2 cellular contexts compared by ENCODE assay signal in genomic region chr17:76002100-76002499, GRCh38.
TF ChIP-seq lines count a peak whose summit lies in the region.

No MANE protein-coding gene starts in this region.

TF ChIP-seq in SK-N-SH, 30 proteins besides CTCF, POLR2A, EP300 and RAD21 (continued from another document):
- TF ChIP-seq CHD2 (IDR thresholded peaks at IDR 0.05; ENCODE audit: low read length, partially characterized antibody), result no peak
- no peak for TF ChIP-seq SMC3 (IDR thresholded peaks at IDR 0.05; ENCODE audit: low read depth, low read length)
- no peak for TF ChIP-seq FOXM1 (IDR thresholded peaks at IDR 0.05; ENCODE audit: low read depth)
- TF ChIP-seq POLR2AphosphoS5 (IDR thresholded peaks at IDR 0.05; ENCODE audit: low read depth, low read length), result no peak
- no peak for TF ChIP-seq RCOR1 (IDR thresholded peaks at IDR 0.05; ENCODE audit: low read length)
- TF ChIP-seq NFIC (IDR thresholded peaks at IDR 0.05; ENCODE audit: borderline replicate concordance), result no peak

TF ChIP-seq in SK-N-SH treated with all-trans-retinoic acid at 6 μM for 48 hours, 23 proteins besides CTCF, POLR2A, EP300 and RAD21 (continued from another document):
- TF ChIP-seq, protein P1, sequence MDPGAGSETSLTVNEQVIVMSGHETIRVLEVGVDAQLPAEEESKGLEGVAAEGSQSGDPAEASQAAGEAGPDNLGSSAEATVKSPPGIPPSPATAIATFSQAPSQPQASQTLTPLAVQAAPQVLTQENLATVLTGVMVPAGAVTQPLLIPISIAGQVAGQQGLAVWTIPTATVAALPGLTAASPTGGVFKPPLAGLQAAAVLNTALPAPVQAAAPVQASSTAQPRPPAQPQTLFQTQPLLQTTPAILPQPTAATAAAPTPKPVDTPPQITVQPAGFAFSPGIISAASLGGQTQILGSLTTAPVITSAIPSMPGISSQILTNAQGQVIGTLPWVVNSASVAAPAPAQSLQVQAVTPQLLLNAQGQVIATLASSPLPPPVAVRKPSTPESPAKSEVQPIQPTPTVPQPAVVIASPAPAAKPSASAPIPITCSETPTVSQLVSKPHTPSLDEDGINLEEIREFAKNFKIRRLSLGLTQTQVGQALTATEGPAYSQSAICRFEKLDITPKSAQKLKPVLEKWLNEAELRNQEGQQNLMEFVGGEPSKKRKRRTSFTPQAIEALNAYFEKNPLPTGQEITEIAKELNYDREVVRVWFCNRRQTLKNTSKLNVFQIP (CRISPR knock-in tag; IDR thresholded peaks at IDR 0.05; ENCODE audit: borderline replicate concordance, low read depth), result no peak
- TF ChIP-seq CSDC2 (CRISPR knock-in tag; IDR thresholded peaks at IDR 0.05) (no peak), RARB (CRISPR knock-in tag; IDR thresholded peaks at IDR 0.05) (no peak), CSRNP3 (CRISPR knock-in tag; IDR thresholded peaks at IDR 0.05) (no peak), ISL1 (CRISPR knock-in tag; IDR thresholded peaks at IDR 0.05) (no peak), TCF4 (CRISPR knock-in tag; IDR thresholded peaks at IDR 0.05; ENCODE audit: borderline replicate concordance) (no peak), ZNF8 (CRISPR knock-in tag; IDR thresholded peaks at IDR 0.05) (no peak), ESRRG (CRISPR knock-in tag; IDR thresholded peaks at IDR 0.05) (no peak), TOX (CRISPR knock-in tag; IDR thresholded peaks at IDR 0.05; ENCODE audit: borderline replicate concordance) (no peak), ZNF565 (CRISPR knock-in tag; conservative IDR thresholded peaks at IDR 0.05; ENCODE audit: low read depth) (no peak)
- TF ChIP-seq, protein P2, sequence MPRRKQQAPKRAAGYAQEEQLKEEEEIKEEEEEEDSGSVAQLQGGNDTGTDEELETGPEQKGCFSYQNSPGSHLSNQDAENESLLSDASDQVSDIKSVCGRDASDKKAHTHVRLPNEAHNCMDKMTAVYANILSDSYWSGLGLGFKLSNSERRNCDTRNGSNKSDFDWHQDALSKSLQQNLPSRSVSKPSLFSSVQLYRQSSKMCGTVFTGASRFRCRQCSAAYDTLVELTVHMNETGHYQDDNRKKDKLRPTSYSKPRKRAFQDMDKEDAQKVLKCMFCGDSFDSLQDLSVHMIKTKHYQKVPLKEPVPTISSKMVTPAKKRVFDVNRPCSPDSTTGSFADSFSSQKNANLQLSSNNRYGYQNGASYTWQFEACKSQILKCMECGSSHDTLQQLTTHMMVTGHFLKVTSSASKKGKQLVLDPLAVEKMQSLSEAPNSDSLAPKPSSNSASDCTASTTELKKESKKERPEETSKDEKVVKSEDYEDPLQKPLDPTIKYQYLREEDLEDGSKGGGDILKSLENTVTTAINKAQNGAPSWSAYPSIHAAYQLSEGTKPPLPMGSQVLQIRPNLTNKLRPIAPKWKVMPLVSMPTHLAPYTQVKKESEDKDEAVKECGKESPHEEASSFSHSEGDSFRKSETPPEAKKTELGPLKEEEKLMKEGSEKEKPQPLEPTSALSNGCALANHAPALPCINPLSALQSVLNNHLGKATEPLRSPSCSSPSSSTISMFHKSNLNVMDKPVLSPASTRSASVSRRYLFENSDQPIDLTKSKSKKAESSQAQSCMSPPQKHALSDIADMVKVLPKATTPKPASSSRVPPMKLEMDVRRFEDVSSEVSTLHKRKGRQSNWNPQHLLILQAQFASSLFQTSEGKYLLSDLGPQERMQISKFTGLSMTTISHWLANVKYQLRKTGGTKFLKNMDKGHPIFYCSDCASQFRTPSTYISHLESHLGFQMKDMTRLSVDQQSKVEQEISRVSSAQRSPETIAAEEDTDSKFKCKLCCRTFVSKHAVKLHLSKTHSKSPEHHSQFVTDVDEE (CRISPR knock-in tag; IDR thresholded peaks at IDR 0.05), result no peak
- TF ChIP-seq, protein P3, sequence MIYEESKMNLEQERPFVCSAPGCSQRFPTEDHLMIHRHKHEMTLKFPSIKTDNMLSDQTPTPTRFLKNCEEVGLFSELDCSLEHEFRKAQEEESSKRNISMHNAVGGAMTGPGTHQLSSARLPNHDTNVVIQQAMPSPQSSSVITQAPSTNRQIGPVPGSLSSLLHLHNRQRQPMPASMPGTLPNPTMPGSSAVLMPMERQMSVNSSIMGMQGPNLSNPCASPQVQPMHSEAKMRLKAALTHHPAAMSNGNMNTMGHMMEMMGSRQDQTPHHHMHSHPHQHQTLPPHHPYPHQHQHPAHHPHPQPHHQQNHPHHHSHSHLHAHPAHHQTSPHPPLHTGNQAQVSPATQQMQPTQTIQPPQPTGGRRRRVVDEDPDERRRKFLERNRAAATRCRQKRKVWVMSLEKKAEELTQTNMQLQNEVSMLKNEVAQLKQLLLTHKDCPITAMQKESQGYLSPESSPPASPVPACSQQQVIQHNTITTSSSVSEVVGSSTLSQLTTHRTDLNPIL (CRISPR knock-in tag; IDR thresholded peaks at IDR 0.05; ENCODE audit: low read depth), result no peak
TF ChIP-seq in SK-N-SH treated with all-trans-retinoic acid at 6 μM for 48 hours: peak in this region for 0.
